ENCODE assay signal across 19 cellular contexts in the genomic region with DNA sequence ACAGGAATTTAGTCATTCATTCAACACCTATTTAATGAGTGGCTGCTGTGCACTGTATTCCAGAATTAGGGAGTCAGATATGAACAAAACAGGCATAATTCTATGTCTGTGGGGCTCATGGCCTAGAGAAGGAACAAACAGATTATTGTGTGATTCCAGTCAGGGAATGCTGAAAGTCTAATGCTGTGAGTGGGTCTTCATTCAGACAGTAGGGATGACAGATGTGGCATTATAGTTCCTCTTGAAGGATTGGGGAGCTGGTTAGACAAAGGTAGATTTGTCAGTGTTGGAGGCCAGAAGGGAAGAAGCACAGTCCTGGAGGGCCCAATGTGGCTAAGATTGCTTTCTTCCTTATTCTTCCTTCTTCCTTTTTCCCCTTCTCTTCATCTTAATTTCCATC.
"Had no signal": no experiment of that assay in that cellular context is flagged by ENCODE, and none has a peak within 500 bp of the region (broad histone marks: within the 10 kb centered on the region; RNA-seq: fewer than 3 reads in every experiment).

No MANE protein-coding gene starts in this region.

- H3K36me3 Mint-ChIP-seq: memory B cell; mesothelial cell of epicardium; naive thymus-derived CD4-positive, alpha-beta T cell had no signal

- H3K4me3 Mint-ChIP-seq: memory B cell; mesothelial cell of epicardium; naive thymus-derived CD4-positive, alpha-beta T cell had no signal

- H3K4me1 Mint-ChIP-seq: memory B cell; naive thymus-derived CD4-positive, alpha-beta T cell had no signal

- H3K9me3 ChIP-seq: esophagus muscularis mucosa, gastrocnemius medialis, lower lobe of right lung had no signal

- H3K27ac ChIP-seq: coronary artery, esophagus muscularis mucosa, foreskin keratinocyte, gastrocnemius medialis, heart right ventricle, left lung, lower lobe of right lung had no signal

- H3K27me3 ChIP-seq: dorsolateral prefrontal cortex, esophagus muscularis mucosa, foreskin keratinocyte, gastrocnemius medialis had no signal

- H3K36me3 ChIP-seq: esophagus muscularis mucosa, gastrocnemius medialis, heart right ventricle, left lung, lower lobe of right lung had no signal

- DNase-seq: dermis blood vessel endothelial cell; dorsolateral prefrontal cortex; effector CD4-positive, alpha-beta T cell; effector memory CD4-positive, alpha-beta T cell; foreskin keratinocyte; gastrocnemius medialis; glutamatergic neuron; head of caudate nucleus; heart right ventricle; hippocampal formation; left cardiac atrium; left lung; left ventricle myocardium superior; lower lobe of right lung; naive thymus-derived CD4-positive, alpha-beta T cell had no signal

- H3K4me1 ChIP-seq: esophagus muscularis mucosa, gastrocnemius medialis, heart right ventricle had no signal

- H3K27ac Mint-ChIP-seq: memory B cell; mesothelial cell of epicardium; naive thymus-derived CD4-positive, alpha-beta T cell had no signal

- H3K4me3 ChIP-seq: coronary artery, dorsolateral prefrontal cortex, esophagus muscularis mucosa, gastrocnemius medialis, heart right ventricle, left lung, lower lobe of right lung had no signal
